Comparison of ENCODE assay signal across 34 cellular contexts in genomic region chr11:788009-788640, GRCh38. TPM values are rescaled to one million over a fixed set of nuclear protein-coding genes. Genes with fewer than 3 reads are reported as not detected.
DNase-seq lines count a peak whose midpoint lies in the region; ATAC-seq and TF ChIP-seq lines count a peak whose summit lies in the region.
"Had no signal": no experiment of that assay in that cellular context is flagged by ENCODE, and none has a peak within 500 bp of the region (broad histone marks: within the 10 kb centered on the region; RNA-seq: fewer than 3 reads in every experiment).

No MANE protein-coding gene starts in this region.

- H3K4me2 ChIP-seq in HCT116 (ENCODE audit: low read length) (no peak overlapping the region), neural progenitor cell (no peak overlapping the region)

- H3K36me3 ChIP-seq in HCT116 (ENCODE audit: control insufficient read depth in 1 of 2, insufficient read depth in 2 of 2, low read length in 2 of 2) = peaks cover 0 to 4% of the 10 kb centered on the region in 2 experiments; a peak in 1 of 4 replicates
- no peaks in the 10 kb centered on the region for H3K36me3 ChIP-seq in neural progenitor cell
- H3K36me3 ChIP-seq: gastrocnemius medialis, SJCRH30 had no signal

- H3K4me3 Mint-ChIP-seq in neural progenitor cell = peak overlapping the region; percentile 58
- H3K4me3 Mint-ChIP-seq: activated CD4-positive, alpha-beta T cell treated with anti-CD3 and anti-CD28 coated beads, Interleukin-2, amount 10 ng/mL, durations not matched to agents 7 days and 5 days; activated CD8-positive, alpha-beta memory T cell treated with anti-CD3 and anti-CD28 coated beads, Interleukin-2, amount 10 ng/mL, durations not matched to agents 7 days and 5 days; activated T-cell treated with anti-CD3 and anti-CD28 coated beads, Interleukin-2, amount 50 U/mL, for 4 hours; central memory CD8-positive, alpha-beta T cell; T-cell had no signal

- no peaks in the 10 kb centered on the region for H3K79me2 ChIP-seq in HCT116 (ENCODE audit: insufficient read depth, low read length)
- H3K79me2 ChIP-seq in neural progenitor cell (ENCODE audit: low read depth) = no peaks in the 10 kb centered on the region

- H3K4me3 ChIP-seq in GM12865 (ENCODE audit: low read depth, low read length) (no peak overlapping the region), HCT116 (replicated peaks in 1 of 2; ENCODE audit: low read depth in 1 of 2, low read length in 2 of 2) (no peak overlapping the region), choroid plexus epithelial cell (ENCODE audit: low read depth, low read length) (no peak overlapping the region), neural progenitor cell (no peak overlapping the region)
- H3K4me3 ChIP-seq: gastrocnemius medialis, SJCRH30 had no signal

- DNase-seq in GM12865 (ENCODE audit: low read depth) = no peak
- no peak for DNase-seq in HCT116 (ENCODE audit: low read depth, low spot score)
- no peak for DNase-seq in choroid plexus epithelial cell (ENCODE audit: low read depth)
- DNase-seq in neural progenitor cell (ENCODE audit: low spot score) = no peak
- no peak for DNase-seq in NCI-H1436 treated with DMSO at 0.1 percent for 48 hours (lab: John Stamatoyannopoulos, UW)
- DNase-seq in NCI-H1930 (lab: John Stamatoyannopoulos, UW) = no peak
- no peak for DNase-seq in CD1c-positive myeloid dendritic cell (ENCODE audit: extremely low spot score)
- DNase-seq: activated CD4-positive, alpha-beta T cell treated with anti-CD3 and anti-CD28 coated beads, Interleukin-2, amount 10 ng/mL, durations not matched to agents 7 days and 5 days; activated CD8-positive, alpha-beta memory T cell treated with anti-CD3 and anti-CD28 coated beads, Interleukin-2, amount 10 ng/mL, durations not matched to agents 7 days and 5 days; activated gamma-delta T cell; activated T-cell treated with anti-CD3 and anti-CD28 coated beads, Interleukin-2, amount 50 U/mL, for 4 hours; Calu3; DMS79 treated with DMSO at 0.1 percent for 48 hours; gastrocnemius medialis; H9; IMR-90; kidney glomerular epithelial cell; midbrain; naive B cell; NCI-H1092; NCI-H1694 treated with DMSO at 0.1 percent for 48 hours; NCI-H2171; NCI-H510A; RPMI8226; SJCRH30; stimulated activated CD4-positive, alpha-beta T cell treated with anti-CD3 and anti-CD28 coated beads, Interleukin-15, amount 100 ng/mL, for 24 hours; stimulated activated CD4-positive, alpha-beta T cell treated with anti-CD3 and anti-CD28 coated beads, Interleukin-4, amount 100 ng/mL, for 4 hours; T-cell; trophoblast cell; WERI-Rb-1 had no signal

- no peaks in the 10 kb centered on the region for H3K27me3 ChIP-seq in HCT116 (ENCODE audit: insufficient read depth, low read length)
- no peaks in the 10 kb centered on the region for H3K27me3 ChIP-seq in neural progenitor cell
- H3K27me3 ChIP-seq: SJCRH30 had no signal

- CTCF ChIA-PET in HCT116 (lab: Charles Lee) = no interaction called here

- peak overlapping the region; percentile 60 for H3K27ac Mint-ChIP-seq in neural progenitor cell
- H3K27ac Mint-ChIP-seq: activated CD4-positive, alpha-beta T cell treated with anti-CD3 and anti-CD28 coated beads, Interleukin-2, amount 10 ng/mL, durations not matched to agents 7 days and 5 days; activated CD8-positive, alpha-beta memory T cell treated with anti-CD3 and anti-CD28 coated beads, Interleukin-2, amount 10 ng/mL, durations not matched to agents 7 days and 5 days; H9; T-cell had no signal

- H3K27ac ChIP-seq in HCT116 (ENCODE audit: low read depth, low read length) (no peak overlapping the region), neural progenitor cell (no peak overlapping the region)
- H3K27ac ChIP-seq: gastrocnemius medialis, SJCRH30, WERI-Rb-1 had no signal

- intact Hi-C loops in HCT116 (cut with micrococcal nuclease) = no loop called here

- no peaks in the 10 kb centered on the region for H3K9me3 ChIP-seq in HCT116 (ENCODE audit: control insufficient read depth in 1 of 2, insufficient read depth in 1 of 2, low read depth in 1 of 2, low read length in 2 of 2)
- no peaks in the 10 kb centered on the region for H3K9me3 ChIP-seq in neural progenitor cell (ENCODE audit: low read depth)
- H3K9me3 ChIP-seq: gastrocnemius medialis, SJCRH30 had no signal

- POLR2A ChIA-PET in HCT116 (lab: Charles Lee) = no interaction called here

- no peaks in the 10 kb centered on the region for H3K9me2 ChIP-seq in HCT116 (ENCODE audit: insufficient read depth)

- TF ChIP-seq RAD21 in HCT116 (IDR thresholded peaks at IDR 0.05; ENCODE audit: low read depth) = no peak

- peaks cover 14% of the 10 kb centered on the region for H3K27me3 Mint-ChIP-seq in neural progenitor cell (ENCODE audit: insufficient read depth, low read depth)
- H3K27me3 Mint-ChIP-seq: activated CD4-positive, alpha-beta T cell treated with anti-CD3 and anti-CD28 coated beads, Interleukin-2, amount 10 ng/mL, durations not matched to agents 7 days and 5 days; activated CD8-positive, alpha-beta memory T cell treated with anti-CD3 and anti-CD28 coated beads, Interleukin-2, amount 10 ng/mL, durations not matched to agents 7 days and 5 days; central memory CD8-positive, alpha-beta T cell; naive B cell had no signal

- TF ChIP-seq POLR2A in HCT116 (IDR thresholded peaks at IDR 0.05; ENCODE audit: borderline replicate concordance, extremely low read depth, insufficient read depth, insufficient read length) = no peak

- no peaks in the 10 kb centered on the region for H3K9me3 Mint-ChIP-seq in neural progenitor cell
- H3K9me3 Mint-ChIP-seq: activated CD4-positive, alpha-beta T cell treated with anti-CD3 and anti-CD28 coated beads, Interleukin-2, amount 10 ng/mL, durations not matched to agents 7 days and 5 days; activated T-cell treated with anti-CD3 and anti-CD28 coated beads, Interleukin-2, amount 50 U/mL, for 4 hours; central memory CD8-positive, alpha-beta T cell; H9; naive B cell; T-cell had no signal

- H3F3A ChIP-seq in neural progenitor cell (ENCODE audit: low read depth) = peaks cover 40% of the 10 kb centered on the region

- RAD21 ChIA-PET in HCT116 (lab: Charles Lee; ENCODE audit: low non-redundant PET in 1 of 2, low total read pairs in 2 of 2, uncharacterized antibody in 2 of 2, unreplicated experiment in 2 of 2) = no interaction called here

- H3K4me1 Mint-ChIP-seq in neural progenitor cell = peaks cover 13% of the 10 kb centered on the region
- H3K4me1 Mint-ChIP-seq: CD14-positive monocyte had no signal

- no peaks in the 10 kb centered on the region for H4K20me1 ChIP-seq in HCT116 (ENCODE audit: insufficient read depth)
- peaks cover 40% of the 10 kb centered on the region for H4K20me1 ChIP-seq in neural progenitor cell (ENCODE audit: low read depth)

- TF ChIP-seq CTCF in GM12865 (IDR thresholded peaks at IDR 0.05; ENCODE audit: insufficient read depth, low read depth, low read length, missing control alignments) (peak; percentile 9), HCT116 (IDR thresholded peaks at IDR 0.05 in 2 of 3, conservative IDR thresholded peaks at IDR 0.05 in 1 of 3; ENCODE audit: borderline replicate concordance in 1 of 3, insufficient read depth in 1 of 3, low read depth in 2 of 3, low read length in 2 of 3) (peak in 2 of 3 experiments; percentile 12 to 17; a peak in 1 of 6 replicates), choroid plexus epithelial cell (conservative IDR thresholded peaks at IDR 0.05; ENCODE audit: low read depth, low read length) (peak; percentile 5), neural progenitor cell (IDR thresholded peaks at IDR 0.05) (no peak)

- peaks cover 13 to 25% of the 10 kb centered on the region in 2 experiments for H3K4me1 ChIP-seq in HCT116 (ENCODE audit: control insufficient read depth in 1 of 2, insufficient read depth in 2 of 2, low read length in 2 of 2)
- H3K4me1 ChIP-seq in neural progenitor cell = peaks cover 28% of the 10 kb centered on the region

- H2AFZ ChIP-seq in HCT116 (ENCODE audit: low read depth, low read length, poor library complexity, severe bottlenecking) (no peak overlapping the region), neural progenitor cell (replicated peaks) (no peak overlapping the region)

- no peak for ATAC-seq in HCT116
- ATAC-seq: activated CD8-positive, alpha-beta memory T cell treated with anti-CD3 and anti-CD28 coated beads, Interleukin-2, amount 10 ng/mL, durations not matched to agents 7 days and 5 days; activated T-cell treated with anti-CD3 and anti-CD28 coated beads, Interleukin-2, amount 50 U/mL, for 4 hours; gastrocnemius medialis had no signal

- no TSS peak for BruUV-seq in HCT116 (replicated peaks; lab: Mats Ljungman, UMichigan)

- H3K9ac ChIP-seq in HCT116 (ENCODE audit: low read length) (no peak overlapping the region), neural progenitor cell (no peak overlapping the region)

- peaks cover 2% of the 10 kb centered on the region for H3K36me3 Mint-ChIP-seq in neural progenitor cell
- H3K36me3 Mint-ChIP-seq: naive B cell had no signal

TF ChIP-seq in HCT116, 20 proteins besides CTCF, POLR2A, EP300 and RAD21 (continues in another document):
- TF ChIP-seq POLR2AphosphoS5 (IDR thresholded peaks at IDR 0.05; ENCODE audit: low read depth, low read length) = no peak
- TF ChIP-seq ZFX (IDR thresholded peaks at IDR 0.05) = no peak
- no peak for TF ChIP-seq EZH2phosphoT487 (IDR thresholded peaks at IDR 0.05; ENCODE audit: borderline replicate concordance)
- TF ChIP-seq MAX (IDR thresholded peaks at IDR 0.05) = no peak

RNA-seq across cellular contexts. Expression of gene CEND1, which starts 1.8 kb away (rescaled TPM):
- 0.27 TPM for total RNA-seq in HCT116 (2021; ENCODE audit: unreplicated experiment)
- 0.08 and 0.10 TPM in 2 replicates for polyA plus RNA-seq in HCT116 (2012)
- total RNA-seq in neural progenitor cell (ENCODE audit: low replicate concordance) = 0.94 and 1.9 TPM in 2 replicates
- total RNA-seq: Calu3, lower leg skin, omental fat pad had no signal
- polyA plus RNA-seq: CD14-positive monocyte had no signal

RNA-seq across cellular contexts. Expression of gene SLC25A22, which starts 10.0 kb away (rescaled TPM):
- 62.0 TPM for total RNA-seq in HCT116 (2021; ENCODE audit: unreplicated experiment)
- 39.4 and 52.2 TPM in 2 replicates for polyA plus RNA-seq in HCT116 (2012)
- 11.0 and 38.4 TPM in 2 replicates for total RNA-seq in neural progenitor cell (ENCODE audit: low replicate concordance)

RNA-seq across cellular contexts. Expression of gene GATD1, which starts 10.8 kb away (rescaled TPM):
- total RNA-seq in HCT116 (2021; ENCODE audit: unreplicated experiment) = 88.7 TPM
- 31.8 and 45.0 TPM in 2 replicates for polyA plus RNA-seq in HCT116 (2012)
- total RNA-seq in neural progenitor cell (ENCODE audit: low replicate concordance) = 24.1 and 52.9 TPM in 2 replicates

RNA-seq across cellular contexts. Expression of gene PIDD1, which starts 16.9 kb away (rescaled TPM):
- total RNA-seq in HCT116 (2021; ENCODE audit: unreplicated experiment) = 41.5 TPM
- polyA plus RNA-seq in HCT116 (2012) = 28.2 and 28.3 TPM in 2 replicates
- 4.8 and 34.6 TPM in 2 replicates for total RNA-seq in neural progenitor cell (ENCODE audit: low replicate concordance)

RNA-seq across cellular contexts. Expression of gene RPLP2, which starts 21.6 kb away (rescaled TPM):
- total RNA-seq in HCT116 (2021; ENCODE audit: unreplicated experiment) (3,615 TPM), neural progenitor cell (ENCODE audit: low replicate concordance) (418 and 629 TPM in 2 replicates)
- polyA plus RNA-seq in HCT116 (2012) = 3,759 and 4,714 TPM in 2 replicates
